11 cellular contexts compared by ENCODE assay signal in genomic region chr10:103852189-103852711, GRCh38. TPM values are rescaled to one million over a fixed set of nuclear protein-coding genes. Genes with fewer than 3 reads are reported as not detected.
DNase-seq lines count a peak whose midpoint lies in the region; ATAC-seq and TF ChIP-seq lines count a peak whose summit lies in the region.
"Had no signal": no experiment of that assay in that cellular context is flagged by ENCODE, and none has a peak within 500 bp of the region (broad histone marks: within the 10 kb centered on the region; RNA-seq: fewer than 3 reads in every experiment).

No MANE protein-coding gene starts in this region.

- WGBS in heart left ventricle, 4 donors: 31 to 38% (median 36%) methylated on average over 9 to 11 of the region's 11 CpGs
- 34% methylated on average over 11 of the region's 11 CpGs for WGBS in prostate gland

- H3K9ac ChIP-seq in BLaER1 treated with 17β-estradiol and CSF1 and Interleukin-3, amounts not matched to agents 10 nM and 100 nM: peak overlapping the region in 8 of 11 experiments; percentile 14 to 93 (median 73); a peak in 13 of 22 replicates

- intact Hi-C loops in heart left ventricle (cut with DNase I) (loop anchor here in 6 of 10 donors (5.0 to 10.0 kb wide), 4 partner anchors 47 to 237 kb away; no protein-coding TSS in a partner anchor), prostate gland (cut with DNase I) (loop anchor here (5.0 kb wide), 1 partner anchor 80 kb away; no protein-coding TSS in a partner anchor)

- H3K4me2 ChIP-seq in BLaER1 treated with 17β-estradiol and CSF1 and Interleukin-3, amounts not matched to agents 10 nM and 100 nM: peak overlapping the region; percentile 83 to 97 (median 93)

- H3K27ac ChIP-seq in BLaER1 treated with 17β-estradiol and CSF1 and Interleukin-3, amounts not matched to agents 10 nM and 100 nM: peak overlapping the region in 10 of 11 experiments; percentile 6 to 95 (median 68); a peak in 18 of 22 replicates
- H3K27ac ChIP-seq in VCaP (peak overlapping the region; percentile 37), heart left ventricle (peak overlapping the region; percentile 20 to 91 (median 78)), prostate gland (peak overlapping the region; percentile 12 to 16)
- H3K27ac ChIP-seq: neutrophil had no signal

- TF ChIP-seq CTCF in VCaP (conservative IDR thresholded peaks at IDR 0.05): no peak
- TF ChIP-seq CTCF in heart left ventricle (IDR thresholded peaks at IDR 0.05): no peak
- TF ChIP-seq CTCF in prostate gland (IDR thresholded peaks at IDR 0.05): no peak

- TF ChIP-seq POLR2A in heart left ventricle (IDR thresholded peaks at IDR 0.05) (no peak), prostate gland (IDR thresholded peaks at IDR 0.05) (no peak)

- peak in 2 of 5 donors; percentile 66 to 68 for DNase-seq in heart left ventricle
- DNase-seq in prostate gland (ENCODE audit: low spot score): no peak
- DNase-seq in HPDE6-E6E7 (ENCODE audit: extremely low spot score): no peak
- DNase-seq in HuH-7.5 (ENCODE audit: low spot score): no peak
- no peak for DNase-seq in activated CD4-positive, alpha-beta memory T cell treated with anti-CD3 and anti-CD28 coated beads, Interleukin-2, amount 10 ng/mL, durations not matched to agents 7 days and 5 days
- DNase-seq: activated T-cell treated with anti-CD3 and anti-CD28 coated beads, Interleukin-2, amount 50 U/mL, for 24 hours; CD4-positive, CD25-positive, alpha-beta regulatory T cell had no signal

- POLR2A ChIA-PET in activated CD4-positive, alpha-beta memory T cell treated with anti-CD3 and anti-CD28 coated beads, Interleukin-2, amount 10 ng/mL, durations not matched to agents 7 days and 5 days (lab: Charles Lee): no interaction called here

- peaks cover 71% of the 10 kb centered on the region for H3K27me3 Mint-ChIP-seq in activated CD4-positive, alpha-beta memory T cell treated with anti-CD3 and anti-CD28 coated beads, Interleukin-2, amount 10 ng/mL, durations not matched to agents 7 days and 5 days

- H3K36me3 ChIP-seq in BLaER1 treated with 17β-estradiol and CSF1 and Interleukin-3, amounts not matched to agents 10 nM and 100 nM: peaks cover 0 to 41% (median 23%) of the 10 kb centered on the region in 11 experiments; a peak in 11 of 22 replicates
- H3K36me3 ChIP-seq in heart left ventricle (no peaks in the 10 kb centered on the region), prostate gland (no peaks in the 10 kb centered on the region)
- H3K36me3 ChIP-seq: neutrophil had no signal

- peaks cover 83 to 87% (median 86%) of the 10 kb centered on the region in 10 experiments for H3K4me1 ChIP-seq in BLaER1 treated with 17β-estradiol and CSF1 and Interleukin-3, amounts not matched to agents 10 nM and 100 nM
- H3K4me1 ChIP-seq in heart left ventricle (peaks cover 13 to 78% (median 64%) of the 10 kb centered on the region in 12 donors), prostate gland (replicated peaks) (peaks cover 13% of the 10 kb centered on the region)

- ATAC-seq in heart left ventricle: peak; percentile 33 to 38 (median 37)
- ATAC-seq in HG03159 (IDR thresholded peaks at IDR 0.05; ENCODE audit: unreplicated experiment): no peak

- peaks cover 26% of the 10 kb centered on the region for H3K4me1 Mint-ChIP-seq in activated CD4-positive, alpha-beta memory T cell treated with anti-CD3 and anti-CD28 coated beads, Interleukin-2, amount 10 ng/mL, durations not matched to agents 7 days and 5 days

- no peak overlapping the region for H3K4me3 Mint-ChIP-seq in activated CD4-positive, alpha-beta memory T cell treated with anti-CD3 and anti-CD28 coated beads, Interleukin-2, amount 10 ng/mL, durations not matched to agents 7 days and 5 days
- H3K4me3 Mint-ChIP-seq: activated T-cell treated with anti-CD3 and anti-CD28 coated beads, Interleukin-2, amount 50 U/mL, for 24 hours had no signal

- no peaks in the 10 kb centered on the region for H3K36me3 Mint-ChIP-seq in activated CD4-positive, alpha-beta memory T cell treated with anti-CD3 and anti-CD28 coated beads, Interleukin-2, amount 10 ng/mL, durations not matched to agents 7 days and 5 days (ENCODE audit: low read depth)

- CTCF ChIA-PET in activated CD4-positive, alpha-beta memory T cell treated with anti-CD3 and anti-CD28 coated beads, Interleukin-2, amount 10 ng/mL, durations not matched to agents 7 days and 5 days (lab: Charles Lee): interaction anchor here (0.9 to 5.3 kb wide), 4 partner anchors 70 to 165 kb away, joined by 3 to 45 read pairs (median 4); no protein-coding TSS in a partner anchor

- peaks cover 0 to 75% (median 66%) of the 10 kb centered on the region in 11 experiments; a peak in 20 of 22 replicates for H4K20me1 ChIP-seq in BLaER1 treated with 17β-estradiol and CSF1 and Interleukin-3, amounts not matched to agents 10 nM and 100 nM

- no peaks in the 10 kb centered on the region for H3K27me3 ChIP-seq in BLaER1 treated with 17β-estradiol and CSF1 and Interleukin-3, amounts not matched to agents 10 nM and 100 nM
- peaks cover 0 to 5% (median 0%) of the 10 kb centered on the region in 9 donors for H3K27me3 ChIP-seq in heart left ventricle
- H3K27me3 ChIP-seq in prostate gland (replicated peaks; ENCODE audit: insufficient read depth): no peaks in the 10 kb centered on the region

- no peak overlapping the region for H3K27ac Mint-ChIP-seq in activated CD4-positive, alpha-beta memory T cell treated with anti-CD3 and anti-CD28 coated beads, Interleukin-2, amount 10 ng/mL, durations not matched to agents 7 days and 5 days
- H3K27ac Mint-ChIP-seq: activated T-cell treated with anti-CD3 and anti-CD28 coated beads, Interleukin-2, amount 50 U/mL, for 24 hours; CD4-positive, CD25-positive, alpha-beta regulatory T cell had no signal

- no peaks in the 10 kb centered on the region for H3K9me3 ChIP-seq in BLaER1 treated with 17β-estradiol and CSF1 and Interleukin-3, amounts not matched to agents 10 nM and 100 nM (replicated peaks in 1 of 11)
- H3K9me3 ChIP-seq in heart left ventricle: no peaks in the 10 kb centered on the region
- no peaks in the 10 kb centered on the region for H3K9me3 ChIP-seq in prostate gland
- H3K9me3 ChIP-seq: neutrophil had no signal

- H3K9me3 Mint-ChIP-seq in activated CD4-positive, alpha-beta memory T cell treated with anti-CD3 and anti-CD28 coated beads, Interleukin-2, amount 10 ng/mL, durations not matched to agents 7 days and 5 days: no peaks in the 10 kb centered on the region
- H3K9me3 Mint-ChIP-seq: activated T-cell treated with anti-CD3 and anti-CD28 coated beads, Interleukin-2, amount 50 U/mL, for 24 hours had no signal

- peak overlapping the region in 7 of 10 experiments; percentile 1 to 94 (median 83); a peak in 8 of 20 replicates for H3K4me3 ChIP-seq in BLaER1 treated with 17β-estradiol and CSF1 and Interleukin-3, amounts not matched to agents 10 nM and 100 nM
- peak overlapping the region in 4 of 12 donors; percentile 8 to 88 (median 82) for H3K4me3 ChIP-seq in heart left ventricle
- H3K4me3 ChIP-seq in prostate gland: no peak overlapping the region

RNA-seq across cellular contexts. Expression of gene SH3PXD2A, which starts 3.1 kb away (rescaled TPM):
- total RNA-seq in heart left ventricle (10 to 100 TPM; 21.8 to 43.4 (median 31.9) TPM), prostate gland (10 to 100 TPM; 14.2 to 26.4 TPM)
- polyA plus RNA-seq in heart left ventricle: 10 to 100 TPM; 11.8 to 16.6 TPM
- total RNA-seq in activated CD4-positive, alpha-beta memory T cell treated with anti-CD3 and anti-CD28 coated beads, Interleukin-2, amount 10 ng/mL, durations not matched to agents 7 days and 5 days: 10 to 100 TPM; 16.5 to 17.9 TPM

Comparison
In these comparisons a context has a peak if more than half of its experiments do, and no peak if none do; other contexts are left out.
1. H3K27ac ChIP-seq: peak in every context shown above with its lines; median percentile 78 in heart left ventricle; 68 in BLaER1 treated with 17β-estradiol and CSF1 and Interleukin-3, amounts not matched to agents 10 nM and 100 nM; 37 in VCaP; 14 in prostate gland.
2. H3K4me3 ChIP-seq: peak in BLaER1 treated with 17β-estradiol and CSF1 and Interleukin-3, amounts not matched to agents 10 nM and 100 nM (7 of 10); none in prostate gland (0 of 2).